Comparison of ENCODE assay signal across 2 cellular contexts in genomic region chr1:46303872-46304326, GRCh38.
TF ChIP-seq lines count a peak whose summit lies in the region.

No MANE protein-coding gene starts in this region.

TF ChIP-seq in SK-N-SH, 30 proteins besides CTCF, POLR2A, EP300 and RAD21:
- TF ChIP-seq, protein P1, sequence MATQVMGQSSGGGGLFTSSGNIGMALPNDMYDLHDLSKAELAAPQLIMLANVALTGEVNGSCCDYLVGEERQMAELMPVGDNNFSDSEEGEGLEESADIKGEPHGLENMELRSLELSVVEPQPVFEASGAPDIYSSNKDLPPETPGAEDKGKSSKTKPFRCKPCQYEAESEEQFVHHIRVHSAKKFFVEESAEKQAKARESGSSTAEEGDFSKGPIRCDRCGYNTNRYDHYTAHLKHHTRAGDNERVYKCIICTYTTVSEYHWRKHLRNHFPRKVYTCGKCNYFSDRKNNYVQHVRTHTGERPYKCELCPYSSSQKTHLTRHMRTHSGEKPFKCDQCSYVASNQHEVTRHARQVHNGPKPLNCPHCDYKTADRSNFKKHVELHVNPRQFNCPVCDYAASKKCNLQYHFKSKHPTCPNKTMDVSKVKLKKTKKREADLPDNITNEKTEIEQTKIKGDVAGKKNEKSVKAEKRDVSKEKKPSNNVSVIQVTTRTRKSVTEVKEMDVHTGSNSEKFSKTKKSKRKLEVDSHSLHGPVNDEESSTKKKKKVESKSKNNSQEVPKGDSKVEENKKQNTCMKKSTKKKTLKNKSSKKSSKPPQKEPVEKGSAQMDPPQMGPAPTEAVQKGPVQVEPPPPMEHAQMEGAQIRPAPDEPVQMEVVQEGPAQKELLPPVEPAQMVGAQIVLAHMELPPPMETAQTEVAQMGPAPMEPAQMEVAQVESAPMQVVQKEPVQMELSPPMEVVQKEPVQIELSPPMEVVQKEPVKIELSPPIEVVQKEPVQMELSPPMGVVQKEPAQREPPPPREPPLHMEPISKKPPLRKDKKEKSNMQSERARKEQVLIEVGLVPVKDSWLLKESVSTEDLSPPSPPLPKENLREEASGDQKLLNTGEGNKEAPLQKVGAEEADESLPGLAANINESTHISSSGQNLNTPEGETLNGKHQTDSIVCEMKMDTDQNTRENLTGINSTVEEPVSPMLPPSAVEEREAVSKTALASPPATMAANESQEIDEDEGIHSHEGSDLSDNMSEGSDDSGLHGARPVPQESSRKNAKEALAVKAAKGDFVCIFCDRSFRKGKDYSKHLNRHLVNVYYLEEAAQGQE (IDR thresholded peaks at IDR 0.05; ENCODE audit: low read depth, low read length), result no peak
- TF ChIP-seq MXI1 (IDR thresholded peaks at IDR 0.05; ENCODE audit: low read depth, low read length) (no peak), IRF3 (IDR thresholded peaks at IDR 0.05; ENCODE audit: low read depth, low read length) (no peak), GATA2 (CRISPR knock-in tag; IDR thresholded peaks at IDR 0.05) (no peak), CHD2 (IDR thresholded peaks at IDR 0.05; ENCODE audit: low read length, partially characterized antibody) (no peak), PBX3 (IDR thresholded peaks at IDR 0.05) (no peak), ELF1 (IDR thresholded peaks at IDR 0.05) (no peak), ZBTB33 (IDR thresholded peaks at IDR 0.05; ENCODE audit: borderline replicate concordance, low read depth) (no peak), TAF1 (IDR thresholded peaks at IDR 0.05; ENCODE audit: borderline replicate concordance, low read depth, low read length) (no peak), SIN3A (IDR thresholded peaks at IDR 0.05; ENCODE audit: borderline replicate concordance, low read depth, low read length) (no peak; the same call in 1 of the 2 replicates), FOXJ3 (CRISPR knock-in tag; IDR thresholded peaks at IDR 0.05) (no peak), FOSL2 (IDR thresholded peaks at IDR 0.05; ENCODE audit: borderline replicate concordance, low read depth) (no peak), NFIC (IDR thresholded peaks at IDR 0.05; ENCODE audit: borderline replicate concordance) (no peak), JUND (IDR thresholded peaks at IDR 0.05) (no peak)
TF ChIP-seq in SK-N-SH: peak in this region for 0.

TF ChIP-seq in SK-N-SH treated with all-trans-retinoic acid at 6 μM for 48 hours, 23 proteins besides CTCF, POLR2A, EP300 and RAD21 (continued from another document):
- no peak for TF ChIP-seq POU6F1 (CRISPR knock-in tag; IDR thresholded peaks at IDR 0.05; ENCODE audit: borderline replicate concordance, low read depth)
- no peak for TF ChIP-seq CSDC2 (CRISPR knock-in tag; IDR thresholded peaks at IDR 0.05)
- TF ChIP-seq OSR1 (CRISPR knock-in tag; IDR thresholded peaks at IDR 0.05), result no peak
- TF ChIP-seq ZC3H10 (CRISPR knock-in tag; IDR thresholded peaks at IDR 0.05), result no peak
TF ChIP-seq in SK-N-SH treated with all-trans-retinoic acid at 6 μM for 48 hours: peak in this region for 0.
